ENCODE assay signal across 1 cellular context in the genomic region with DNA sequence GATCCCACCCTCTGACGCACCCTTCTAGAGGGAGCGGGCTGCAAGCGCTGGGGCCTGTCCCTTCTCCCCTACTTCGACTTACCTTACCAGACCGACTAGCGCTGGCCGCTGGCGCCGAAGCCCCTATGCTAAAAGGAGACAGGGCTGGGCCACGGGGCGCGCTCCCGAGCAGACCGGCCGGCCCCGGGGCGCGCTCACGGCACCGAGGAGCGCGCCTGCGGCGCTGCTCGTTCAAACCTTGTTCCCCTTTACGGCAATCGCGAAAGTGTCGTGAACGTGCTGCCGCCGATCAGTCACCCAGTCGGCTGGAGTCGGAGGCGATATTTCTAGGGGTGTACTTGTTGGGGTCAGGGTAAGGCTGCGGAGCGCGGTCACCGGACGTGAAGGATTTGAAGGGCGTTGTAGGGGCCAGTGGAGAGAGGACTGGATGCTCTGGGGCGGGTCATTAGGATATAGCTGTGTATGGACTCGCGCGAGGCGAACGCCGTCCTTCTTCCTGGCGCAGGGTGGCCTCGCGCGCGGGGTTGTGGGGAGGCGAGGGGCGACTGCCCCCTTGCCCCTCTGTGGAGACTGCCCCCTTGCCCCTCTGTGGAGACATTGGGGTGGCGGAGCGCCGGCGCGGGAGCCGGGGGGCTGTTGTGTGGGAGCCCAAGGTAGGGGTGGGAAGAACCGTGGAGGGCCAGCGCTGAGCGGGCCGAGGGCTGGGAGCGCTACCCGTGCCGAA.
A peak's percentile ranks its signal among the peaks of the same experiment; 100 is the strongest.
TF ChIP-seq lines count a peak whose summit lies in the region.

TSS of gene CEPT1 (plus strand) at position 268 of the 724 bp plus-strand sequence. CDS start 7,492 bp downstream, outside the sequence.
TSS of gene DRAM2 (minus strand) at position 138 of the 724 bp plus-strand sequence. CDS start 8,539 bp downstream, outside the sequence.

TF ChIP-seq in IMR-90, 13 proteins besides CTCF, POLR2A, EP300 and RAD21 (continued from another document):
- TF ChIP-seq, protein P1, sequence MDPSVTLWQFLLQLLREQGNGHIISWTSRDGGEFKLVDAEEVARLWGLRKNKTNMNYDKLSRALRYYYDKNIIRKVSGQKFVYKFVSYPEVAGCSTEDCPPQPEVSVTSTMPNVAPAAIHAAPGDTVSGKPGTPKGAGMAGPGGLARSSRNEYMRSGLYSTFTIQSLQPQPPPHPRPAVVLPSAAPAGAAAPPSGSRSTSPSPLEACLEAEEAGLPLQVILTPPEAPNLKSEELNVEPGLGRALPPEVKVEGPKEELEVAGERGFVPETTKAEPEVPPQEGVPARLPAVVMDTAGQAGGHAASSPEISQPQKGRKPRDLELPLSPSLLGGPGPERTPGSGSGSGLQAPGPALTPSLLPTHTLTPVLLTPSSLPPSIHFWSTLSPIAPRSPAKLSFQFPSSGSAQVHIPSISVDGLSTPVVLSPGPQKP (IDR thresholded peaks at IDR 0.05; ENCODE audit: borderline replicate concordance, low read depth, low read length) = no peak
- peak; percentile 40; the same call in 1 of the 2 replicates for TF ChIP-seq MXI1 (IDR thresholded peaks at IDR 0.05; ENCODE audit: borderline replicate concordance, low read depth, low read length)
TF ChIP-seq in IMR-90: peak in this region for 1.
